Comparison of ENCODE assay signal across 8 cellular contexts in the genomic region with DNA sequence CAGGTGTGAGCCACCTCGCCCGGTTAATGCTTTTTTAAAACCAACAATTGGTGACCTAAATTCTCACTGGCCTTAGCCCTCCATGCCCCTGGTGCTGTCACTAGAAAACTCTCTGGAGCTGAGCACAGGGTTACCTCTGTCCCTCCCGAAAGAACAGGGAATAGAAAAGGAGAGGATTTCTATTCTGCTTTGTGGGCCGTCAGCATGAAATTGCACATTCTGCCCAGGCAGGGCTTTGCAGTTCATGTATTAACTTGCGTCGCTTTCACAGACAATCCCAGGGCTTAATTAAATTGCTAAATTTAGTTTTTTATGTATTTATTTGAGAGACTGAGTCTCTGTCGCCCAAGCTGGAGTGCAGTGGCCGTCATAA. TPM values are rescaled to one million over a fixed set of nuclear protein-coding genes. Genes with fewer than 3 reads are reported as not detected.
DNase-seq lines count a peak whose midpoint lies in the region; ATAC-seq and TF ChIP-seq lines count a peak whose summit lies in the region.

No MANE protein-coding gene starts in this region.

- POLR2A ChIA-PET in AG04450 (lab: Yijun Ruan, JAX): interaction anchor here (0.5 kb wide), 1 partner anchor 100 kb away, joined by 4 read pairs; no protein-coding TSS in a partner anchor

- TF ChIP-seq POLR2A in suprapubic skin (IDR thresholded peaks at IDR 0.05): no peak

- peak overlapping the region; percentile 39 for H3K27ac ChIP-seq in AG04450 (ENCODE audit: low read depth, low read length)
- peak overlapping the region; percentile 95 for H3K27ac ChIP-seq in suprapubic skin

- WGBS in suprapubic skin: 18% methylated on average over 8 of the region's 8 CpGs

- no peak for TF ChIP-seq EP300 in suprapubic skin (IDR thresholded peaks at IDR 0.05)

- TF ChIP-seq CTCF in AG04450 (IDR thresholded peaks at IDR 0.05; ENCODE audit: low read depth, low read length) (no peak), suprapubic skin (IDR thresholded peaks at IDR 0.05) (no peak)

- H3K4me1 ChIP-seq in suprapubic skin: peaks cover 19% of the 10 kb centered on the region

- H3K4me3 Mint-ChIP-seq in activated naive CD8-positive, alpha-beta T cell: peak overlapping the region; percentile 79
- H3K4me3 Mint-ChIP-seq in immature natural killer cell: peak overlapping the region; percentile 86 to 92 (median 88)

- peak; percentile 12 for ATAC-seq in HG02571 (IDR thresholded peaks at IDR 0.05; ENCODE audit: unreplicated experiment)

- H3K27ac Mint-ChIP-seq in activated naive CD8-positive, alpha-beta T cell: peak overlapping the region; percentile 46
- H3K27ac Mint-ChIP-seq in immature natural killer cell: peak overlapping the region; percentile 82 to 96 (median 84)

- CTCF ChIA-PET in AG04450 (lab: Charles Lee): no interaction called here

- peaks cover 23% of the 10 kb centered on the region for H3K9me3 Mint-ChIP-seq in activated naive CD8-positive, alpha-beta T cell (ENCODE audit: low read depth)
- H3K9me3 Mint-ChIP-seq in immature natural killer cell: peaks cover 0 to 18% (median 2%) of the 10 kb centered on the region in 6 donors

- H3K9me3 ChIP-seq in AG04450 (ENCODE audit: control insufficient read depth, insufficient read depth, low read length) (peaks cover 38% of the 10 kb centered on the region), suprapubic skin (peaks cover 3% of the 10 kb centered on the region)

- H3K27me3 ChIP-seq in AG04450 (ENCODE audit: control insufficient read depth, insufficient read depth, low read length) (no peaks in the 10 kb centered on the region), suprapubic skin (no peaks in the 10 kb centered on the region)

- DNase-seq in AG04450 (ENCODE audit: low read depth, low spot score): no peak
- DNase-seq in immature natural killer cell: no peak
- no peak for DNase-seq in suprapubic skin (ENCODE audit: low spot score in 2 of 2)
- no peak for DNase-seq in SKM-1 treated with dmso at 0.1 percent for 144 hours (lab: John Stamatoyannopoulos, UW; ENCODE audit: unreplicated experiment)
- DNase-seq in cortex of kidney (lab: John Stamatoyannopoulos, UW): no peak
- no peak for DNase-seq in KBM-7

- H3K36me3 ChIP-seq in suprapubic skin: peaks cover 34% of the 10 kb centered on the region

- H3K36me3 Mint-ChIP-seq in activated naive CD8-positive, alpha-beta T cell: peaks cover 40% of the 10 kb centered on the region
- peaks cover 27 to 38% (median 30%) of the 10 kb centered on the region in 3 donors for H3K36me3 Mint-ChIP-seq in immature natural killer cell

- peak overlapping the region; percentile 68 for H3K4me3 ChIP-seq in AG04450 (ENCODE audit: low read depth, low read length)
- peak overlapping the region; percentile 82 for H3K4me3 ChIP-seq in suprapubic skin

- peaks cover 21% of the 10 kb centered on the region for H3K4me1 Mint-ChIP-seq in activated naive CD8-positive, alpha-beta T cell (ENCODE audit: low read depth)
- peaks cover 26 to 33% of the 10 kb centered on the region in 2 donors for H3K4me1 Mint-ChIP-seq in immature natural killer cell

- no peaks in the 10 kb centered on the region for H3K27me3 Mint-ChIP-seq in activated naive CD8-positive, alpha-beta T cell
- H3K27me3 Mint-ChIP-seq in immature natural killer cell (ENCODE audit: low read depth in 3 of 3): peaks cover 6 to 12% (median 11%) of the 10 kb centered on the region in 3 donors

- in situ Hi-C loops in KBM-7 (cut with MboI; ENCODE audit: low pct_unique_long_range_greater_than_20kb, low sequenced_read_pairs): no loop called here

RNA-seq across cellular contexts. Expression of a gene that starts 0.6 kb away (rescaled TPM):
- polyA plus RNA-seq in AG04450 (2011; rRNA removed): 11.9 TPM in 2 replicates
- 12.5 and 14.5 TPM in 2 replicates for polyA minus RNA-seq in AG04450 (2011; rRNA and poly(A)+ RNA removed)
- 10 to 100 TPM; 12.4 to 22.4 (median 22.0) TPM for polyA plus RNA-seq in immature natural killer cell
- 10 to 100 TPM in 1 of 4 donors, 1 to 10 TPM in 3; 4.3 to 11.4 (median 7.2) TPM for total RNA-seq in suprapubic skin

RNA-seq across cellular contexts. Expression of a gene that starts 27.0 kb away (rescaled TPM):
- polyA plus RNA-seq in AG04450 (2011; rRNA removed) (9.2 and 14.0 TPM in 2 replicates), immature natural killer cell (10 to 100 TPM; 25.6 to 47.8 (median 32.4) TPM)
- 7.8 and 13.6 TPM in 2 replicates for polyA minus RNA-seq in AG04450 (2011; rRNA and poly(A)+ RNA removed)
- 10 to 100 TPM in 2 of 4 donors, 1 to 10 TPM in 2; 8.0 to 17.1 (median 12.3) TPM for total RNA-seq in suprapubic skin

RNA-seq across cellular contexts. Expression of a gene that starts 39.7 kb away (rescaled TPM):
- polyA plus RNA-seq in AG04450 (2011; rRNA removed) (4.4 and 5.5 TPM in 2 replicates), immature natural killer cell (1 to 10 TPM in 1 of 3 donors, under 1 TPM in 1, not detected in 1; 0.63 to 1.3 TPM)
- polyA minus RNA-seq in AG04450 (2011; rRNA and poly(A)+ RNA removed): 5.1 and 7.6 TPM in 2 replicates
- 1 to 10 TPM; 1.0 to 5.3 (median 1.2) TPM for total RNA-seq in suprapubic skin
